Comparison of ENCODE assay signal across 15 cellular contexts in the genomic region with DNA sequence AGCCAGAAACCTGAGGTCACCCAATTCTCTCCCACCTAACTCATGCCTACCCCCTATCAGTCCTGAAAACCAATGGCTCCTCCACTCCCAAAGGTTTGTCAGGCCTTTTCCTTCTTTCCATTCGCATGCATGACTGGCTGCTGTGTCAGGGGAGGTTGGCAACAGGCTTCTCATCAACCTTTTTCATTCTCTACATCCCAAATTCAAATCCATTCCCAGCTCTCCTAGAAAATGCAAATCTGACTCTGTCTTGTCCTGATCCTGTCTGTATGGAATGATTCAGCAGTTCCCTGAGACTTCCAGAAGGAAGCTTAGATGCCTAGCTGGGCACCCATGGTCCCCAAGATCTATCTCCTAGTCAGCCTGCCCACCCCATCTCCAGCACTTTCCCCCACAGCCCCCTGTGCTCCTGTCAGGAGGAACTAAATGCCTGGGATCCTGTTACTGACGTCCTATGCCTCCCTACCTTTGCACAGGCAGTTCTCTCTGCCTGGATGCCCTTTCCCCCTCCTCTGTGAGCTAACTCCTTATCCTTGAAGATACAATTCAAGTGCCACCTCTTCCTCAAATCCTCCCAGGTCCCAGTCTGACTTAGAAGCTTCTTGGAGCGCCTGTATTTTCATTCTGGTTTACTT. TPM values are rescaled to one million over a fixed set of nuclear protein-coding genes. Genes with fewer than 3 reads are reported as not detected.
DNase-seq lines count a peak whose midpoint lies in the region; ATAC-seq and TF ChIP-seq lines count a peak whose summit lies in the region.
"Had no signal": no experiment of that assay in that cellular context is flagged by ENCODE, and none has a peak within 500 bp of the region (broad histone marks: within the 10 kb centered on the region; RNA-seq: fewer than 3 reads in every experiment).

No MANE protein-coding gene starts in this region.

- peak overlapping the region; percentile 12 to 70 for H3K4me3 Mint-ChIP-seq in CD14-positive monocyte
- H3K4me3 Mint-ChIP-seq in activated T-helper 17 cell treated with anti-CD3 and anti-CD28 coated beads, Interleukin-2, amount 50 U/mL, for 72 hours, result peak overlapping the region; percentile 45

- no peaks in the 10 kb centered on the region for H3K9me3 ChIP-seq in iPS-18a (ENCODE audit: control insufficient read depth, low read depth, low read length)
- no peaks in the 10 kb centered on the region for H3K9me3 ChIP-seq in psoas muscle
- H3K9me3 ChIP-seq: neutrophil had no signal

- no peak overlapping the region for H3K27ac Mint-ChIP-seq in CD14-positive monocyte
- H3K27ac Mint-ChIP-seq in activated T-helper 17 cell treated with anti-CD3 and anti-CD28 coated beads, Interleukin-2, amount 50 U/mL, for 72 hours, result no peak overlapping the region
- H3K27ac Mint-ChIP-seq: activated T-cell treated with anti-CD3 and anti-CD28 coated beads, Interleukin-2, amount 50 U/mL, for 72 hours had no signal

- H3K4me3 ChIP-seq in iPS-18a (ENCODE audit: low read length), result peak overlapping the region; percentile 60
- peak overlapping the region; percentile 65 for H3K4me3 ChIP-seq in psoas muscle

- H3K4me1 ChIP-seq in iPS-18a (ENCODE audit: control insufficient read depth, low read depth, low read length) (peaks cover 26% of the 10 kb centered on the region), psoas muscle (peaks cover 54% of the 10 kb centered on the region)
- H3K4me1 ChIP-seq: foreskin keratinocyte had no signal

- H3K36me3 Mint-ChIP-seq in CD14-positive monocyte, result peaks cover 0 to 17% of the 10 kb centered on the region in 2 donors
- H3K36me3 Mint-ChIP-seq in activated T-helper 17 cell treated with anti-CD3 and anti-CD28 coated beads, Interleukin-2, amount 50 U/mL, for 72 hours (ENCODE audit: low read depth), result no peaks in the 10 kb centered on the region

- H3K27me3 ChIP-seq in iPS-18a (ENCODE audit: control insufficient read depth, insufficient read depth, low read length) (peaks cover 15% of the 10 kb centered on the region), psoas muscle (ENCODE audit: insufficient read depth in 3 of 3, low read length in 2 of 3) (no peaks in the 10 kb centered on the region)

- intact Hi-C loops in CD14-positive monocyte (cut with micrococcal nuclease) (no loop called here), psoas muscle (cut with DNase I) (no loop called here), head of caudate nucleus (cut with DNase I) (no loop called here)

- TF ChIP-seq CTCF in CD14-positive monocyte (IDR thresholded peaks at IDR 0.05), result no peak
- TF ChIP-seq CTCF in psoas muscle (IDR thresholded peaks at IDR 0.05), result no peak

- peaks cover 66% of the 10 kb centered on the region for H3K4me1 Mint-ChIP-seq in CD14-positive monocyte
- H3K4me1 Mint-ChIP-seq in activated T-helper 17 cell treated with anti-CD3 and anti-CD28 coated beads, Interleukin-2, amount 50 U/mL, for 72 hours, result peaks cover 23% of the 10 kb centered on the region

- no peak overlapping the region for H3K9ac ChIP-seq in iPS-18a (ENCODE audit: low read length)

- H3K27me3 Mint-ChIP-seq in CD14-positive monocyte (ENCODE audit: low read depth in 3 of 3), result peaks cover 23 to 44% (median 40%) of the 10 kb centered on the region in 3 donors
- peaks cover 8% of the 10 kb centered on the region for H3K27me3 Mint-ChIP-seq in activated T-helper 17 cell treated with anti-CD3 and anti-CD28 coated beads, Interleukin-2, amount 50 U/mL, for 72 hours

- H3K9me3 Mint-ChIP-seq in CD14-positive monocyte, result peaks cover 0 to 9% (median 6%) of the 10 kb centered on the region in 7 donors
- H3K9me3 Mint-ChIP-seq in activated T-helper 17 cell treated with anti-CD3 and anti-CD28 coated beads, Interleukin-2, amount 50 U/mL, for 72 hours, result no peaks in the 10 kb centered on the region

- DNase-seq in CD14-positive monocyte (ENCODE audit: low spot score) (no peak), psoas muscle (no peak), head of caudate nucleus (no peak), NCI-H446 treated with DMSO at 0.1 percent for 48 hours (lab: John Stamatoyannopoulos, UW) (no peak), NCI-H774 (lab: John Stamatoyannopoulos, UW) (no peak)
- DNase-seq: activated CD4-positive, alpha-beta T cell treated with anti-CD3 and anti-CD28 coated beads, Interleukin-2, amount 50 U/mL, for 1 hour; activated T-cell treated with anti-CD3 and anti-CD28 coated beads, Interleukin-2, amount 50 U/mL, for 72 hours; foreskin keratinocyte; NCI-H1436 treated with DMSO at 0.1 percent for 48 hours; trophoblast cell had no signal

- ATAC-seq in activated T-helper 17 cell treated with anti-CD3 and anti-CD28 coated beads, Interleukin-2, amount 50 U/mL, for 72 hours (replicated peaks), result no peak
- ATAC-seq in psoas muscle, result no peak
- no peak for ATAC-seq in HG03196 (IDR thresholded peaks at IDR 0.05; ENCODE audit: unreplicated experiment)
- ATAC-seq: activated T-cell treated with anti-CD3 and anti-CD28 coated beads, Interleukin-2, amount 50 U/mL, for 72 hours; Panc1 had no signal

- WGBS in psoas muscle, 3 donors, result 55 to 62% (median 60%) methylated on average over 3 of the region's 3 CpGs

- H3K36me3 ChIP-seq in iPS-18a (ENCODE audit: control insufficient read depth, low read depth, low read length) (no peaks in the 10 kb centered on the region), psoas muscle (ENCODE audit: insufficient read depth in 1 of 2, low read depth in 1 of 2) (no peaks in the 10 kb centered on the region)
- H3K36me3 ChIP-seq: neutrophil had no signal

- H3K27ac ChIP-seq in iPS-18a (ENCODE audit: low read length) (no peak overlapping the region), psoas muscle (peak overlapping the region; percentile 100)
- H3K27ac ChIP-seq: foreskin keratinocyte, neutrophil had no signal

RNA-seq across cellular contexts. Expression of a gene that starts 5.1 kb away (rescaled TPM):
- polyA plus RNA-seq in CD14-positive monocyte, result 10 to 100 TPM; 59.1 to 70.2 TPM
- 100 to 1,000 TPM in 1 of 2 donors, 10 to 100 TPM in 1; 68.5 to 113 TPM for total RNA-seq in activated T-helper 17 cell treated with anti-CD3 and anti-CD28 coated beads, Interleukin-2, amount 50 U/mL, for 72 hours
- total RNA-seq in psoas muscle, result 10 to 100 TPM; 71.3 to 91.8 (median 80.0) TPM
- polyA plus RNA-seq in psoas muscle, result 10 to 100 TPM; 13.9 to 64.7 (median 44.5) TPM

RNA-seq across cellular contexts. Expression of a gene that starts 33.1 kb away (rescaled TPM):
- polyA plus RNA-seq in CD14-positive monocyte (under 1 TPM in 1 of 2 donors, not detected in 1; 0.11 TPM), psoas muscle (1 to 10 TPM in 2 of 3 donors, under 1 TPM in 1; 0.94 to 4.6 (median 1.8) TPM)
- total RNA-seq in activated T-helper 17 cell treated with anti-CD3 and anti-CD28 coated beads, Interleukin-2, amount 50 U/mL, for 72 hours, result 1 to 10 TPM; 1.9 to 2.7 TPM
- 1 to 10 TPM; 1.9 to 7.5 (median 4.7) TPM for total RNA-seq in psoas muscle
